In genomic region chr10:132188331-132188730, GRCh38 we compare ENCODE assay signal across 1 cellular context.
TF ChIP-seq lines count a peak whose summit lies in the region.

No MANE protein-coding gene starts in this region.

TF ChIP-seq in IMR-90, 13 proteins besides CTCF, POLR2A, EP300 and RAD21 (continued from another document):
- TF ChIP-seq ELK1 (IDR thresholded peaks at IDR 0.05; ENCODE audit: borderline replicate concordance, low read depth, low read length) (no peak), MXI1 (IDR thresholded peaks at IDR 0.05; ENCODE audit: borderline replicate concordance, low read depth, low read length) (no peak), MAFK (IDR thresholded peaks at IDR 0.05; ENCODE audit: low read depth, low read length) (no peak), CEBPB (IDR thresholded peaks at IDR 0.05; ENCODE audit: low read depth, low read length) (no peak), NFE2L2 (IDR thresholded peaks at IDR 0.05; ENCODE audit: low read depth, low read length) (no peak), BHLHE40 (IDR thresholded peaks at IDR 0.05; ENCODE audit: low read depth, low read length) (no peak), CHD1 (IDR thresholded peaks at IDR 0.05; ENCODE audit: low read depth, low read length) (no peak), MAZ (IDR thresholded peaks at IDR 0.05; ENCODE audit: borderline replicate concordance, low read depth, low read length) (no peak), RCOR1 (IDR thresholded peaks at IDR 0.05; ENCODE audit: insufficient replicate concordance, low read length) (no peak), RFX5 (IDR thresholded peaks at IDR 0.05; ENCODE audit: low read depth, low read length) (no peak), SMC3 (IDR thresholded peaks at IDR 0.05; ENCODE audit: low read depth, low read length) (no peak)
TF ChIP-seq in IMR-90: peak in this region for 0.
